In genomic region chr1:165290143-165290542, GRCh38 we compare ENCODE assay signal across 17 cellular contexts.
A peak's percentile ranks its signal among the peaks of the same experiment; 100 is the strongest.
DNase-seq lines count a peak whose midpoint lies in the region; ATAC-seq, FAIRE-seq and TF ChIP-seq lines count a peak whose summit lies in the region.
"Had no signal": no experiment of that assay in that cellular context is flagged by ENCODE, and none has a peak within 500 bp of the region (broad histone marks: within the 10 kb centered on the region; RNA-seq: fewer than 3 reads in every experiment).

No MANE protein-coding gene starts in this region.

- peak in 1 of 2 experiments; percentile 42; a peak in 2 of 6 replicates for ATAC-seq in A549
- peak; percentile 24; the same call in 1 of the 2 replicates for ATAC-seq in PC-3
- ATAC-seq in HG03159 (IDR thresholded peaks at IDR 0.05; ENCODE audit: unreplicated experiment): no peak

- H3K27ac ChIP-seq in A549: no peak overlapping the region
- no peak overlapping the region for H3K27ac ChIP-seq in PC-3 (ENCODE audit: low read length)
- H3K27ac ChIP-seq: vagina had no signal

- no peak for TF ChIP-seq POLR2A in A549 (IDR thresholded peaks at IDR 0.05; ENCODE audit: low read length)

- H3F3A ChIP-seq in PC-3 (ENCODE audit: low read length, unreplicated experiment): no peaks in the 10 kb centered on the region

- peaks cover 4% of the 10 kb centered on the region; the same call in 2 of the 3 replicates for H3K9me3 ChIP-seq in A549
- no peaks in the 10 kb centered on the region for H3K9me3 ChIP-seq in PC-3 (ENCODE audit: low read length)
- H3K9me3 ChIP-seq: vagina had no signal

- peak in 1 of 2 experiments; percentile 29 for DNase-seq in A549 (ENCODE audit: low read depth in 1 of 2, low spot score in 1 of 2)
- DNase-seq in PC-3: peak; percentile 57
- DNase-seq in fibroblast of the aortic adventitia (ENCODE audit: low read depth): peak; percentile 28
- DNase-seq in activated CD4-positive, alpha-beta memory T cell treated with anti-CD3 and anti-CD28 coated beads, Interleukin-2, amount 10 ng/mL, durations not matched to agents 7 days and 5 days: no peak
- no peak for DNase-seq in OCI-M2 (lab: John Stamatoyannopoulos, UW; ENCODE audit: unreplicated experiment)
- no peak for DNase-seq in activated T-cell treated with anti-CD3 and anti-CD28 coated beads, Interleukin-2, amount 50 U/mL, for 1 hour
- DNase-seq: activated CD4-positive, CD25-positive, alpha-beta regulatory T cell; mesenchymal stem cell; NCI-H2227 treated with DMSO at 0.1 percent for 48 hours; stimulated activated CD4-positive, alpha-beta T cell treated with anti-CD3 and anti-CD28 coated beads, Interleukin-1b, Interleukin-23, amount 100 ng/mL, for 48 hours had no signal

- TF ChIP-seq EP300 in A549 (IDR thresholded peaks at IDR 0.05): no peak

- H2AFZ ChIP-seq in PC-3 (ENCODE audit: low read length): no peak overlapping the region

- no peaks in the 10 kb centered on the region for H3K36me3 ChIP-seq in PC-3 (ENCODE audit: low read depth, low read length)
- H3K36me3 ChIP-seq: vagina had no signal

- BruUV-seq in PC-3 (replicated peaks; lab: Mats Ljungman, UMichigan): no TSS peak

- H3K27ac Mint-ChIP-seq in activated CD4-positive, alpha-beta memory T cell treated with anti-CD3 and anti-CD28 coated beads, Interleukin-2, amount 10 ng/mL, durations not matched to agents 7 days and 5 days: no peak overlapping the region
- H3K27ac Mint-ChIP-seq: activated T-helper 1 cell treated with anti-CD3 and anti-CD28 coated beads, Interleukin-12 subunit alpha, Interleukin-12 subunit beta, Interleukin-2, Interleukin-4 antibody, amounts not matched to agents 30 ng/mL and 10 ng/mL and 1 ng/mL, durations not matched to agents 14 hours and 24 hours and 36 hours had no signal

- peaks cover 25% of the 10 kb centered on the region for H3K4me1 ChIP-seq in A549
- peaks cover 16% of the 10 kb centered on the region for H3K4me1 ChIP-seq in PC-3 (ENCODE audit: insufficient read depth, low read length)
- H3K4me1 ChIP-seq: vagina had no signal

- TF ChIP-seq RAD21 in A549 (conservative IDR thresholded peaks at IDR 0.05 in 1 of 2, IDR thresholded peaks at IDR 0.05 in 1 of 2): peak in 1 of 2 experiments; percentile 12; a peak in 1 of 5 replicates

- no peak overlapping the region for H3K4me3 Mint-ChIP-seq in activated CD4-positive, alpha-beta memory T cell treated with anti-CD3 and anti-CD28 coated beads, Interleukin-2, amount 10 ng/mL, durations not matched to agents 7 days and 5 days
- H3K4me3 Mint-ChIP-seq: activated T-helper 1 cell treated with anti-CD3 and anti-CD28 coated beads, Interleukin-12 subunit alpha, Interleukin-12 subunit beta, Interleukin-2, Interleukin-4 antibody, amounts not matched to agents 30 ng/mL and 10 ng/mL and 1 ng/mL, durations not matched to agents 14 hours and 24 hours and 36 hours; brain had no signal

- H3K27me3 ChIP-seq in PC-3 (ENCODE audit: low read length): peaks cover 8% of the 10 kb centered on the region
- H3K27me3 ChIP-seq: vagina had no signal

- H3K9me2 ChIP-seq in PC-3 (replicated peaks; ENCODE audit: low read length): no peaks in the 10 kb centered on the region

- no peaks in the 10 kb centered on the region for H3K36me3 Mint-ChIP-seq in activated CD4-positive, alpha-beta memory T cell treated with anti-CD3 and anti-CD28 coated beads, Interleukin-2, amount 10 ng/mL, durations not matched to agents 7 days and 5 days (ENCODE audit: low read depth)
- H3K36me3 Mint-ChIP-seq: brain had no signal

- H3K4me3 ChIP-seq in A549 (no peak overlapping the region), PC-3 (ENCODE audit: low read length) (no peak overlapping the region), fibroblast of the aortic adventitia (ENCODE audit: low read depth, low read length) (no peak overlapping the region)
- H3K4me3 ChIP-seq: vagina had no signal

- TF ChIP-seq CTCF in A549 (IDR thresholded peaks at IDR 0.05): 0 out of 3 replicates have a peak, but pooled peaks have one; percentile 6
- TF ChIP-seq CTCF in GM12874 (IDR thresholded peaks at IDR 0.05; ENCODE audit: insufficient read depth, low read depth, low read length): 0 out of 2 replicates have a peak, but pooled peaks have one; percentile 3
- peak; percentile 62 for TF ChIP-seq CTCF in PC-3 (conservative IDR thresholded peaks at IDR 0.05; ENCODE audit: low read depth, low read length)
- peak; percentile 19 for TF ChIP-seq CTCF in fibroblast of the aortic adventitia (IDR thresholded peaks at IDR 0.05; ENCODE audit: insufficient read depth, low read length)

- H4K20me1 ChIP-seq in PC-3 (ENCODE audit: low read length): no peaks in the 10 kb centered on the region

- CTCF ChIA-PET in A549 (lab: Yijun Ruan, JAX) (no interaction called here), PC-3 (lab: Charles Lee) (no interaction called here)
- CTCF ChIA-PET in activated CD4-positive, alpha-beta memory T cell treated with anti-CD3 and anti-CD28 coated beads, Interleukin-2, amount 10 ng/mL, durations not matched to agents 7 days and 5 days (lab: Charles Lee): interaction anchor here (1.4 kb wide), 1 partner anchor 30 kb away, joined by 3 read pairs; no protein-coding TSS in a partner anchor

- POLR2A ChIA-PET in A549 (lab: Yijun Ruan, JAX): no interaction called here
- POLR2A ChIA-PET in PC-3 (lab: Charles Lee; ENCODE audit: unreplicated experiment): no interaction called here
- POLR2A ChIA-PET in activated CD4-positive, alpha-beta memory T cell treated with anti-CD3 and anti-CD28 coated beads, Interleukin-2, amount 10 ng/mL, durations not matched to agents 7 days and 5 days (lab: Charles Lee): no interaction called here

- intact Hi-C loops in PC-3 (cut with micrococcal nuclease): no loop called here

- H3K4me1 Mint-ChIP-seq in activated CD4-positive, alpha-beta memory T cell treated with anti-CD3 and anti-CD28 coated beads, Interleukin-2, amount 10 ng/mL, durations not matched to agents 7 days and 5 days: no peaks in the 10 kb centered on the region

- H3K79me2 ChIP-seq in PC-3 (ENCODE audit: low read length): no peaks in the 10 kb centered on the region

- H3K9ac ChIP-seq in PC-3 (ENCODE audit: low read length): no peak overlapping the region

- no peaks in the 10 kb centered on the region for H3K9me3 Mint-ChIP-seq in activated CD4-positive, alpha-beta memory T cell treated with anti-CD3 and anti-CD28 coated beads, Interleukin-2, amount 10 ng/mL, durations not matched to agents 7 days and 5 days
- H3K9me3 Mint-ChIP-seq: activated T-helper 1 cell treated with anti-CD3 and anti-CD28 coated beads, Interleukin-12 subunit alpha, Interleukin-12 subunit beta, Interleukin-2, Interleukin-4 antibody, amounts not matched to agents 30 ng/mL and 10 ng/mL and 1 ng/mL, durations not matched to agents 14 hours and 24 hours and 36 hours had no signal

- no peak for FAIRE-seq in A549 (lab: Jason Lieb, UNC)
- FAIRE-seq: endometrium, G401.6 had no signal

- H3K4me2 ChIP-seq in A549: no peak overlapping the region
- no peak overlapping the region for H3K4me2 ChIP-seq in PC-3 (ENCODE audit: low read length)

- WGBS in A549 (ENCODE audit: missing lambda C conversion rate): 60% methylated on average over 7 of the region's 7 CpGs

- H3K27me3 Mint-ChIP-seq in activated CD4-positive, alpha-beta memory T cell treated with anti-CD3 and anti-CD28 coated beads, Interleukin-2, amount 10 ng/mL, durations not matched to agents 7 days and 5 days: peaks cover 12% of the 10 kb centered on the region

TF ChIP-seq in A549, 52 proteins besides CTCF, POLR2A, EP300 and RAD21 (continues in another document):
- TF ChIP-seq BHLHE40 (IDR thresholded peaks at IDR 0.05; ENCODE audit: low read depth, low read length): no peak
- no peak for TF ChIP-seq RFX5 (IDR thresholded peaks at IDR 0.05)
- TF ChIP-seq EHF (CRISPR knock-in tag; IDR thresholded peaks at IDR 0.05): no peak
- TF ChIP-seq HOXB13 (CRISPR knock-in tag; IDR thresholded peaks at IDR 0.05; ENCODE audit: low read depth): no peak
- TF ChIP-seq REST (IDR thresholded peaks at IDR 0.05): no peak
- no peak for TF ChIP-seq HES2 (IDR thresholded peaks at IDR 0.05)
- TF ChIP-seq TFCP2L1 (CRISPR knock-in tag; IDR thresholded peaks at IDR 0.05): no peak
- TF ChIP-seq MAZ (IDR thresholded peaks at IDR 0.05; ENCODE audit: borderline replicate concordance, low read depth, low read length): no peak
- no peak for TF ChIP-seq NFE2L2 (conservative IDR thresholded peaks at IDR 0.05; ENCODE audit: low read length)
- TF ChIP-seq ZNF302 (CRISPR knock-in tag; IDR thresholded peaks at IDR 0.05): no peak
- TF ChIP-seq CBX2 (IDR thresholded peaks at IDR 0.05; ENCODE audit: borderline replicate concordance, low read depth): no peak
- TF ChIP-seq MAFK (IDR thresholded peaks at IDR 0.05; ENCODE audit: partially characterized antibody): no peak
- TF ChIP-seq PHF8 (IDR thresholded peaks at IDR 0.05; ENCODE audit: borderline replicate concordance, low read depth): no peak

Comparison
In these comparisons a context has a peak if more than half of its experiments do, and no peak if none do; other contexts are left out.
1. DNase-seq: peak in PC-3 (single experiment) and fibroblast of the aortic adventitia (single experiment); none in activated CD4-positive, alpha-beta memory T cell treated with anti-CD3 and anti-CD28 coated beads, Interleukin-2, amount 10 ng/mL, durations not matched to agents 7 days and 5 days (single experiment), OCI-M2 (single experiment) and activated T-cell treated with anti-CD3 and anti-CD28 coated beads, Interleukin-2, amount 50 U/mL, for 1 hour (single experiment).
2. CTCF ChIP-seq: peak in every context shown above with its lines; median percentile 62 in PC-3; 19 in fibroblast of the aortic adventitia; 6 in A549; 3 in GM12874.